8 cellular contexts compared by ENCODE assay signal in the genomic region with DNA sequence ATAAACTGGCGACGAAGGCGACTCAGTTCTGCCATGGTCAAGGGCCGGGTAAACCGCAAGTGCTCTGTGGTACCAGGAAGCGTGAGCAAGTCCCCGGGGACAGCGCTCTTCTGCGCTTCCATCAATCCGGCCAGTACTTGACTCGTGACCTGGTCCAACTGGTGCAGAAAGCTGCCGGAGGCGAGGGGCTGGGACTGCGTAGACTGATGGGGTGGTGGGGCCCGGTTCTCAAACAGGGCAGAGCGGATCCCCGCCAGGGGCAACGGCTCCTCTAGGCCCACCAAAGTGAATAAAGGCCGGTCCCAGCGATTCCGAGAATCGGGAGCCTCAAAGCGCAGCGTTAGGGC. TPM values are rescaled to one million over a fixed set of nuclear protein-coding genes. Genes with fewer than 3 reads are reported as not detected.
DNase-seq lines count a peak whose midpoint lies in the region; ATAC-seq and TF ChIP-seq lines count a peak whose summit lies in the region.

No MANE protein-coding gene starts in this region.

- H3K36me3 ChIP-seq in esophagus squamous epithelium (peaks cover 0 to 8% (median 0%) of the 10 kb centered on the region in 3 donors), uterus (no peaks in the 10 kb centered on the region)

- H3K27me3 ChIP-seq in esophagus squamous epithelium = no peaks in the 10 kb centered on the region
- no peaks in the 10 kb centered on the region for H3K27me3 ChIP-seq in uterus

- intact Hi-C loops in esophagus squamous epithelium (cut with DNase I) (no loop called here), uterus (cut with DNase I; ENCODE audit: low total_unique reads) (no loop called here)

- peak overlapping the region; percentile 90 to 97 (median 94) for H3K4me3 Mint-ChIP-seq in naive B cell

- no peaks in the 10 kb centered on the region for H3K27me3 Mint-ChIP-seq in naive B cell

- no peaks in the 10 kb centered on the region for H3K9me3 Mint-ChIP-seq in naive B cell

- peak; percentile 69 for DNase-seq in AG10803 (ENCODE audit: low read depth)
- peak; percentile 34 for DNase-seq in HK-2 (ENCODE audit: unreplicated experiment)
- no peak for DNase-seq in esophagus squamous epithelium (lab: John Stamatoyannopoulos, UW)
- DNase-seq in naive B cell = no peak
- DNase-seq in uterus = peak; percentile 19 to 25
- no peak for DNase-seq in NCI-H345 (lab: John Stamatoyannopoulos, UW)

- H3K4me3 ChIP-seq in AG10803 (ENCODE audit: low read length) (peak overlapping the region; percentile 91), esophagus squamous epithelium (peak overlapping the region; percentile 71 to 96 (median 83)), uterus (peak overlapping the region; percentile 72 to 81)

- H3K4me1 Mint-ChIP-seq in naive B cell = peaks cover 25 to 36% (median 32%) of the 10 kb centered on the region in 3 donors

- TF ChIP-seq POLR2A in GM15510 (IDR thresholded peaks at IDR 0.05; ENCODE audit: borderline replicate concordance, extremely low read depth, insufficient read length) = peak; percentile 24
- TF ChIP-seq POLR2A in esophagus squamous epithelium (IDR thresholded peaks at IDR 0.05) = no peak
- no peak for TF ChIP-seq POLR2A in uterus (IDR thresholded peaks at IDR 0.05)

- H3K27ac Mint-ChIP-seq in naive B cell = peak overlapping the region; percentile 70 to 96 (median 94)

- peaks cover 0 to 4% of the 10 kb centered on the region in 2 donors for H3K36me3 Mint-ChIP-seq in naive B cell

- H3K4me1 ChIP-seq in esophagus squamous epithelium (peaks cover 14 to 38% (median 16%) of the 10 kb centered on the region in 3 donors), uterus (peaks cover 0 to 7% of the 10 kb centered on the region in 2 donors)

- TF ChIP-seq CTCF in AG10803 (conservative IDR thresholded peaks at IDR 0.05; ENCODE audit: low read length) (no peak), VCaP (conservative IDR thresholded peaks at IDR 0.05) (no peak), esophagus squamous epithelium (IDR thresholded peaks at IDR 0.05) (no peak), uterus (IDR thresholded peaks at IDR 0.05) (no peak)

- H3K27ac ChIP-seq in VCaP = peak overlapping the region; percentile 91
- peak overlapping the region; percentile 86 to 96 (median 93) for H3K27ac ChIP-seq in esophagus squamous epithelium
- peak overlapping the region; percentile 75 to 82 for H3K27ac ChIP-seq in uterus

- WGBS in esophagus squamous epithelium, 2 donors = 0% methylated on average over 8 of the region's 24 CpGs; no CpG with 5 or more reads in 1 of the 2 donors

- H3K9me3 ChIP-seq in esophagus squamous epithelium (no peaks in the 10 kb centered on the region), uterus (no peaks in the 10 kb centered on the region)

- ATAC-seq in naive B cell (ENCODE audit: low read depth in 2 of 2) = peak in 1 of 2 donors; percentile 4

RNA-seq across cellular contexts. Expression of a gene that starts 0.9 kb away (rescaled TPM):
- total RNA-seq in esophagus squamous epithelium (1 to 10 TPM; 4.8 to 8.6 (median 7.7) TPM), uterus (10 to 100 TPM in 2 of 4 donors, 1 to 10 TPM in 2; 5.4 to 21.3 (median 11.8) TPM)
- polyA plus RNA-seq in naive B cell (ENCODE audit: low read depth in 6 of 6) = 10 to 100 TPM; 24.3 to 34.9 (median 28.1) TPM

RNA-seq across cellular contexts. Expression of a gene that starts 22.2 kb away (rescaled TPM):
- total RNA-seq in esophagus squamous epithelium (10 to 100 TPM; 16.6 to 29.8 (median 23.2) TPM), uterus (10 to 100 TPM in 3 of 4 donors, 1 to 10 TPM in 1; 5.9 to 67.1 (median 39.1) TPM)
- 10 to 100 TPM; 67.9 to 98.7 (median 82.6) TPM for polyA plus RNA-seq in naive B cell (ENCODE audit: low read depth in 6 of 6)

RNA-seq across cellular contexts. Expression of a gene that starts 23.3 kb away (rescaled TPM):
- total RNA-seq in esophagus squamous epithelium (10 to 100 TPM; 33.8 to 46.5 (median 37.0) TPM), uterus (100 to 1,000 TPM in 1 of 4 donors, 10 to 100 TPM in 2, 1 to 10 TPM in 1; 4.9 to 105 (median 70.8) TPM)
- 10 to 100 TPM; 81.5 to 99.9 (median 88.9) TPM for polyA plus RNA-seq in naive B cell (ENCODE audit: low read depth in 6 of 6)

RNA-seq across cellular contexts. Expression of a gene that starts 42.3 kb away (rescaled TPM):
- under 1 TPM in 3 of 4 donors, not detected in 1; under 0.01 TPM for total RNA-seq in esophagus squamous epithelium
- polyA plus RNA-seq in naive B cell (ENCODE audit: low read depth in 6 of 6) = not detected
- under 1 TPM in 2 of 4 donors, not detected in 2; 0.06 to 0.69 TPM for total RNA-seq in uterus

Comparison
In these comparisons a context has a peak if more than half of its experiments do, and no peak if none do; other contexts are left out.
1. DNase-seq: peak in AG10803 (single experiment), HK-2 (single experiment) and uterus (2 of 2); none in esophagus squamous epithelium (single experiment), naive B cell (single experiment) and NCI-H345 (single experiment).
2. Peak in every context shown above with its lines, with median percentiles within 50 percentile points of each other: H3K4me3 ChIP-seq and H3K27ac ChIP-seq.